In genomic region chr19:37932985-37933953, GRCh38 we compare ENCODE assay signal across 10 cellular contexts. TPM values are rescaled to one million over a fixed set of nuclear protein-coding genes. Genes with fewer than 3 reads are reported as not detected.
DNase-seq lines count a peak whose midpoint lies in the region; ATAC-seq and TF ChIP-seq lines count a peak whose summit lies in the region.
"Had no signal": no experiment of that assay in that cellular context is flagged by ENCODE, and none has a peak within 500 bp of the region (broad histone marks: within the 10 kb centered on the region; RNA-seq: fewer than 3 reads in every experiment).

No MANE protein-coding gene starts in this region.

- H3K4me1 ChIP-seq in psoas muscle, result peaks cover 36% of the 10 kb centered on the region

- H3K4me3 ChIP-seq in GM12865 (ENCODE audit: low read depth, low read length), result peak overlapping the region; percentile 40
- peak overlapping the region; percentile 60 for H3K4me3 ChIP-seq in epithelial cell of proximal tubule (ENCODE audit: low read depth, low read length)
- no peak overlapping the region for H3K4me3 ChIP-seq in psoas muscle

- H3K36me3 ChIP-seq in psoas muscle (ENCODE audit: insufficient read depth in 1 of 2, low read depth in 1 of 2), result no peaks in the 10 kb centered on the region

- peaks cover 7% of the 10 kb centered on the region for H3K9me3 ChIP-seq in psoas muscle

- peak; percentile 59 to 74 (median 68) for ATAC-seq in psoas muscle
- ATAC-seq in HG02798 (IDR thresholded peaks at IDR 0.05; ENCODE audit: poor library complexity, unreplicated experiment), result no peak
- ATAC-seq in GM18511 (IDR thresholded peaks at IDR 0.05; ENCODE audit: unreplicated experiment), result no peak

- peak overlapping the region; percentile 75 for H3K27ac ChIP-seq in psoas muscle

- 65 to 77% (median 75%) methylated on average over 12 of the region's 12 CpGs for WGBS in psoas muscle, 3 donors

- H3K27me3 ChIP-seq in psoas muscle (ENCODE audit: insufficient read depth in 3 of 3, low read length in 2 of 3), result no peaks in the 10 kb centered on the region

- peak; percentile 37 for DNase-seq in GM12865 (ENCODE audit: low read depth)
- peak; percentile 55 for DNase-seq in NCI-H510A (lab: John Stamatoyannopoulos, UW)
- peak; percentile 56 for DNase-seq in epithelial cell of proximal tubule (ENCODE audit: low read depth)
- peak; percentile 24 to 56 for DNase-seq in psoas muscle
- no peak for DNase-seq in activated T-cell treated with anti-CD3 and anti-CD28 coated beads, Interleukin-2, amount 50 U/mL, for 48 hours
- DNase-seq in NCI-H748 treated with DMSO at 0.1 percent for 48 hours (lab: John Stamatoyannopoulos, UW), result no peak
- DNase-seq: Karpas-422 had no signal

- intact Hi-C loops in psoas muscle (cut with DNase I), result no loop called here

- TF ChIP-seq CTCF in GM12865 (IDR thresholded peaks at IDR 0.05; ENCODE audit: insufficient read depth, low read depth, low read length, missing control alignments) (no peak), epithelial cell of proximal tubule (conservative IDR thresholded peaks at IDR 0.05; ENCODE audit: low read depth, low read length) (no peak), psoas muscle (IDR thresholded peaks at IDR 0.05) (no peak)

RNA-seq across cellular contexts. Expression of gene SIPA1L3, which starts 26.3 kb away (rescaled TPM):
- total RNA-seq in epithelial cell of proximal tubule (54.0 and 66.7 TPM in 2 replicates), psoas muscle (10 to 100 TPM in 2 of 4 donors, 1 to 10 TPM in 2; 6.1 to 28.2 (median 10.3) TPM)
- 1 to 10 TPM; 2.9 to 9.1 (median 4.5) TPM for polyA plus RNA-seq in psoas muscle

RNA-seq across cellular contexts. Expression of gene WDR87, which starts 26.9 kb away (rescaled TPM):
- total RNA-seq in epithelial cell of proximal tubule, result not detected in 2 replicates
- total RNA-seq in psoas muscle, result not detected
- under 1 TPM in 1 of 3 donors, not detected in 2; under 0.01 TPM for polyA plus RNA-seq in psoas muscle
- total RNA-seq: glomerular endothelial cell had no signal

Comparison
In these comparisons a context has a peak if more than half of its experiments do, and no peak if none do; other contexts are left out.
1. DNase-seq: peak in GM12865 (single experiment), NCI-H510A (single experiment), epithelial cell of proximal tubule (single experiment) and psoas muscle (2 of 2); none in activated T-cell treated with anti-CD3 and anti-CD28 coated beads, Interleukin-2, amount 50 U/mL, for 48 hours (0 of 2) and NCI-H748 treated with DMSO at 0.1 percent for 48 hours (single experiment).
2. ATAC-seq: peak in psoas muscle (4 of 4); none in HG02798 (single experiment) and GM18511 (single experiment).